ENCODE assay signal across 16 cellular contexts in genomic region chr14:20622816-20623291, GRCh38. TPM values are rescaled to one million over a fixed set of nuclear protein-coding genes. Genes with fewer than 3 reads are reported as not detected.
A peak's percentile ranks its signal among the peaks of the same experiment; 100 is the strongest.
DNase-seq lines count a peak whose midpoint lies in the region; ATAC-seq and TF ChIP-seq lines count a peak whose summit lies in the region.
"Had no signal": no experiment of that assay in that cellular context is flagged by ENCODE, and none has a peak within 500 bp of the region (broad histone marks: within the 10 kb centered on the region; RNA-seq: fewer than 3 reads in every experiment).

No MANE protein-coding gene starts in this region.

- POLR2A ChIA-PET in CD4-positive, alpha-beta T cell (lab: Charles Lee) = interaction anchor here (0.8 to 1.6 kb wide), 7 partner anchors 8 to 167 kb away, joined by 3 to 6 read pairs (median 4); partner anchors contain the start of gene APEX1
- POLR2A ChIA-PET in naive thymus-derived CD4-positive, alpha-beta T cell (lab: Charles Lee) = interaction anchor here (0.6 to 1.8 kb wide), 8 partner anchors 8 to 289 kb away, joined by 3 to 8 read pairs (median 4); partner anchors contain the start of gene RNASE4

- H3K27me3 ChIP-seq in CD4-positive, alpha-beta T cell (ENCODE audit: control insufficient read depth, insufficient read depth, low read length) = peaks cover 13% of the 10 kb centered on the region
- no peaks in the 10 kb centered on the region for H3K27me3 ChIP-seq in HL-60 (ENCODE audit: insufficient read depth, poor library complexity, severe bottlenecking)
- H3K27me3 ChIP-seq in naive thymus-derived CD4-positive, alpha-beta T cell (ENCODE audit: control insufficient read depth in 2 of 2, insufficient read depth in 2 of 2, low read length in 2 of 2) = no peaks in the 10 kb centered on the region

- peaks cover 55% of the 10 kb centered on the region for H3K4me1 Mint-ChIP-seq in CD4-positive, alpha-beta T cell (ENCODE audit: low read depth)
- peaks cover 44% of the 10 kb centered on the region for H3K4me1 Mint-ChIP-seq in brain
- H3K4me1 Mint-ChIP-seq in naive thymus-derived CD4-positive, alpha-beta T cell = peaks cover 27 to 64% (median 55%) of the 10 kb centered on the region in 7 donors

- H3K9me3 Mint-ChIP-seq in CD4-positive, alpha-beta T cell = no peaks in the 10 kb centered on the region
- H3K9me3 Mint-ChIP-seq in brain = peaks cover 4 to 19% (median 10%) of the 10 kb centered on the region in 5 experiments
- H3K9me3 Mint-ChIP-seq in naive thymus-derived CD4-positive, alpha-beta T cell = peaks cover 0 to 15% (median 2%) of the 10 kb centered on the region in 11 donors

- H3K36me3 Mint-ChIP-seq in CD4-positive, alpha-beta T cell (ENCODE audit: low read depth) = peaks cover 11% of the 10 kb centered on the region
- no peaks in the 10 kb centered on the region for H3K36me3 Mint-ChIP-seq in brain
- peaks cover 0 to 10% (median 0%) of the 10 kb centered on the region in 5 donors for H3K36me3 Mint-ChIP-seq in naive thymus-derived CD4-positive, alpha-beta T cell

- no peaks in the 10 kb centered on the region for H3K9me3 ChIP-seq in CD4-positive, alpha-beta T cell (ENCODE audit: control insufficient read depth, low read length)
- H3K9me3 ChIP-seq in naive thymus-derived CD4-positive, alpha-beta T cell (ENCODE audit: control insufficient read depth in 2 of 3, low read length in 3 of 3) = no peaks in the 10 kb centered on the region

- no peak for TF ChIP-seq CTCF in CD4-positive, alpha-beta T cell (IDR thresholded peaks at IDR 0.05)
- TF ChIP-seq CTCF in HL-60 (IDR thresholded peaks at IDR 0.05; ENCODE audit: insufficient read depth, low read length) (no peak), brain (conservative IDR thresholded peaks at IDR 0.05) (no peak)

- no peak for DNase-seq in CD4-positive, alpha-beta T cell
- DNase-seq in HL-60 (ENCODE audit: low read depth in 1 of 2, low spot score in 1 of 2) = no peak
- DNase-seq in naive thymus-derived CD4-positive, alpha-beta T cell = no peak
- no peak for DNase-seq in dedifferentiated amniotic fluid mesenchymal stem cell (ENCODE audit: extremely low spot score)
- DNase-seq in middle frontal gyrus (ENCODE audit: extremely low spot score, low spot score) = no peak
- no peak for DNase-seq in SK-N-DZ (ENCODE audit: low spot score)
- no peak for DNase-seq in DMS53 treated with DMSO at 0.1 percent for 48 hours (lab: John Stamatoyannopoulos, UW; ENCODE audit: unreplicated experiment)
- DNase-seq: amygdala; left colon; stimulated activated CD4-positive, alpha-beta T cell treated with anti-CD3 and anti-CD28 coated beads, Interleukin-4, amount 100 ng/mL, for 4 hours had no signal

- no peak overlapping the region for H3K4me3 ChIP-seq in HL-60 (replicated peaks; ENCODE audit: insufficient read depth, low read length)
- H3K4me3 ChIP-seq in naive thymus-derived CD4-positive, alpha-beta T cell (ENCODE audit: low read length) = no peak overlapping the region

- H3K4me3 Mint-ChIP-seq in CD4-positive, alpha-beta T cell = peak overlapping the region; percentile 27
- H3K4me3 Mint-ChIP-seq in brain = peak overlapping the region in 3 of 5 experiments; percentile 25 to 89 (median 56)
- H3K4me3 Mint-ChIP-seq in naive thymus-derived CD4-positive, alpha-beta T cell = peak overlapping the region; percentile 66 to 88 (median 78)

- intact Hi-C loops in CD4-positive, alpha-beta T cell (cut with DNase I, micrococcal nuclease) = no loop called here
- intact Hi-C loops in naive thymus-derived CD4-positive, alpha-beta T cell (cut with micrococcal nuclease) = loop anchor here in 1 of 2 donors (1.0 to 10.0 kb wide), 2 partner anchors 8 to 352 kb away; no protein-coding TSS in a partner anchor

- ATAC-seq in CD4-positive, alpha-beta T cell (ENCODE audit: poor library complexity) = no peak
- ATAC-seq in naive thymus-derived CD4-positive, alpha-beta T cell = peak; percentile 36
- ATAC-seq: K562, left colon had no signal

- CTCF ChIA-PET in CD4-positive, alpha-beta T cell (lab: Charles Lee) = no interaction called here
- CTCF ChIA-PET in naive thymus-derived CD4-positive, alpha-beta T cell (lab: Charles Lee) = interaction anchor here (0.6 to 1.6 kb wide), 3 partner anchors 10 to 86 kb away, joined by 3 to 6 read pairs (median 4); no protein-coding TSS in a partner anchor

- H3K27me3 Mint-ChIP-seq in CD4-positive, alpha-beta T cell = peaks cover 24% of the 10 kb centered on the region
- peaks cover 60% of the 10 kb centered on the region for H3K27me3 Mint-ChIP-seq in brain
- peaks cover 27 to 56% (median 36%) of the 10 kb centered on the region in 5 donors for H3K27me3 Mint-ChIP-seq in naive thymus-derived CD4-positive, alpha-beta T cell

- H3K27ac ChIP-seq in CD4-positive, alpha-beta T cell (ENCODE audit: low read depth, low read length) = no peak overlapping the region
- H3K27ac ChIP-seq in HL-60 (replicated peaks) = peak overlapping the region; percentile 70
- H3K27ac ChIP-seq in naive thymus-derived CD4-positive, alpha-beta T cell (ENCODE audit: low read depth, low read length) = no peak overlapping the region

- H3K27ac Mint-ChIP-seq in CD4-positive, alpha-beta T cell = peak overlapping the region; percentile 37
- no peak overlapping the region for H3K27ac Mint-ChIP-seq in brain
- peak overlapping the region in 6 of 9 donors; percentile 7 to 69 (median 45) for H3K27ac Mint-ChIP-seq in naive thymus-derived CD4-positive, alpha-beta T cell
- H3K27ac Mint-ChIP-seq: progenitor cell of endocrine pancreas had no signal

- no peaks in the 10 kb centered on the region for H3K36me3 ChIP-seq in naive thymus-derived CD4-positive, alpha-beta T cell (ENCODE audit: control insufficient read depth in 2 of 3, insufficient read depth in 3 of 3, low read length in 3 of 3)

- peaks cover 0 to 25% of the 10 kb centered on the region in 2 donors for H3K4me1 ChIP-seq in naive thymus-derived CD4-positive, alpha-beta T cell (ENCODE audit: control insufficient read depth in 2 of 2, insufficient read depth in 2 of 2, low read length in 2 of 2)

RNA-seq across cellular contexts. Expression of gene OR6S1, which starts 18.6 kb away (rescaled TPM):
- total RNA-seq in CD4-positive, alpha-beta T cell = not detected
- polyA plus RNA-seq in brain (ENCODE audit: insufficient read depth, low read depth, low replicate concordance) = not detected
- total RNA-seq in naive thymus-derived CD4-positive, alpha-beta T cell = not detected
- not detected for polyA plus RNA-seq in naive thymus-derived CD4-positive, alpha-beta T cell
- not detected in 2 replicates for polyA plus RNA-seq in SK-N-DZ (2014; cell fraction: cytosol; rRNA removed)
- not detected in 2 replicates for polyA plus RNA-seq in SK-N-DZ (2014; cell fraction: nucleus; rRNA removed)
- total RNA-seq: epithelial cell of proximal tubule, K562, left colon, progenitor cell of endocrine pancreas, RPMI7951, temporal lobe had no signal
- polyA plus RNA-seq: K562 had no signal

RNA-seq across cellular contexts. Expression of gene RNASE12, which starts 31.7 kb away (rescaled TPM):
- total RNA-seq in CD4-positive, alpha-beta T cell = not detected
- polyA plus RNA-seq in brain (ENCODE audit: insufficient read depth, low read depth, low replicate concordance) = not detected
- total RNA-seq in naive thymus-derived CD4-positive, alpha-beta T cell = not detected
- not detected for polyA plus RNA-seq in naive thymus-derived CD4-positive, alpha-beta T cell
- not detected in 2 replicates for polyA plus RNA-seq in SK-N-DZ (2014; cell fraction: cytosol; rRNA removed)
- polyA plus RNA-seq in SK-N-DZ (2014; cell fraction: nucleus; rRNA removed) = not detected in 2 replicates
- total RNA-seq: epithelial cell of proximal tubule, K562, left colon, progenitor cell of endocrine pancreas, RPMI7951, temporal lobe had no signal

RNA-seq across cellular contexts. Expression of gene RNASE11, which starts 35.1 kb away (rescaled TPM):
- not detected for total RNA-seq in CD4-positive, alpha-beta T cell
- not detected for polyA plus RNA-seq in brain (ENCODE audit: insufficient read depth, low read depth, low replicate concordance)
- not detected for total RNA-seq in naive thymus-derived CD4-positive, alpha-beta T cell
- not detected for polyA plus RNA-seq in naive thymus-derived CD4-positive, alpha-beta T cell
- polyA plus RNA-seq in SK-N-DZ (2014; cell fraction: cytosol; rRNA removed) = not detected in 2 replicates
- not detected in 2 replicates for polyA plus RNA-seq in SK-N-DZ (2014; cell fraction: nucleus; rRNA removed)
- total RNA-seq: epithelial cell of proximal tubule, left colon, progenitor cell of endocrine pancreas, RPMI7951, temporal lobe had no signal

Comparison
In these comparisons a context has a peak if more than half of its experiments do, and no peak if none do; other contexts are left out.
1. H3K27ac Mint-ChIP-seq: peak in CD4-positive, alpha-beta T cell (single experiment) and naive thymus-derived CD4-positive, alpha-beta T cell (6 of 9); none in brain (0 of 5).
2. H3K4me3 Mint-ChIP-seq: peak in every context shown above with its lines; median percentile 78 in naive thymus-derived CD4-positive, alpha-beta T cell; 56 in brain; 27 in CD4-positive, alpha-beta T cell.